In the genomic region with DNA sequence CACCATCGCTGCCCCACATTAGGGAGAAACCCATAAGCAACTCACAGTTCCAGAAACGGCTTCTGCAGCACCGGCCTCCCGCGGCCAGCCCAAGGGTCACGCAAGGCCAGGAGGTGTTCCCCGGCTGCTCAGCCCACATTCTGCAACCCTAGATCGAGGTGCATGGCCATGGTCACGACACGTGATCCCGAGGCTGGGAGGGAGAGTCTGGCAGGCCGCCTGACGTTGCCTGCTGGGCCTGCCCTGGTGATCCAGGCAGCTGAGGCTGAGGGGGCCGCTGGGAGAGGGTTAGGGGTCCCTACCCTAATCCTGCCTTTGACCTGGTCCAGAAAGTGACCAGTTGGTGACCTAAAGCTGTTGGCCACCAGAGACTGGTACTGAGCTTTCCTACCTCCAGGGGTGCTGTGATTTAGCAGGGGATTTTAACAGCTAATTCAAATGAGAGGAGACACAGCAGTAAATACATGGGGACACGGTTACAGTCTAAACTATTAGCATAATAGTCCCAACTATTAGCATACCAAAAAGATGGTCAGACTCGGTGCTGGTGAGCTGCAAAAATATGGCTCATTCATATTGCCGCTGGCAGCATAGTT, we compare ENCODE assay signal across 1 cellular context.
A peak's percentile ranks its signal among the peaks of the same experiment; 100 is the strongest.
TF ChIP-seq lines count a peak whose summit lies in the region.

No MANE protein-coding gene starts in this region.

TF ChIP-seq in HepG2, 621 proteins besides CTCF, POLR2A, EP300 and RAD21 (continued from another document and continues in another):
- TF ChIP-seq REL (CRISPR knock-in tag; conservative IDR thresholded peaks at IDR 0.05) (no peak), PRDM15 (CRISPR knock-in tag; IDR thresholded peaks at IDR 0.05) (no peak), ZNF761 (CRISPR knock-in tag; conservative IDR thresholded peaks at IDR 0.05) (peak; percentile 51; the same call in 1 of the 2 replicates), ZNF354B (CRISPR knock-in tag; IDR thresholded peaks at IDR 0.05) (no peak), MTF2 (CRISPR knock-in tag; IDR thresholded peaks at IDR 0.05; ENCODE audit: borderline replicate concordance) (no peak), FOXA1 (IDR thresholded peaks at IDR 0.05) (no peak), FOXA1 (CRISPR knock-in tag; IDR thresholded peaks at IDR 0.05) (no peak), ZFY (CRISPR knock-in tag; IDR thresholded peaks at IDR 0.05) (peak; percentile 72), PAWR (CRISPR knock-in tag; IDR thresholded peaks at IDR 0.05; ENCODE audit: borderline replicate concordance) (no peak), YEATS4 (CRISPR knock-in tag; IDR thresholded peaks at IDR 0.05; ENCODE audit: borderline replicate concordance) (peak; percentile 50; the same call in 1 of the 2 replicates), ZBTB21 (CRISPR knock-in tag; IDR thresholded peaks at IDR 0.05) (no peak), ZNF639 (CRISPR knock-in tag; conservative IDR thresholded peaks at IDR 0.05) (no peak), SETDB1 (CRISPR knock-in tag; IDR thresholded peaks at IDR 0.05; ENCODE audit: borderline replicate concordance) (no peak), ZNF121 (CRISPR knock-in tag; IDR thresholded peaks at IDR 0.05) (peak; percentile 36; the same call in 1 of the 2 replicates), DMAP1 (CRISPR knock-in tag; IDR thresholded peaks at IDR 0.05) (no peak), JDP2 (CRISPR knock-in tag; IDR thresholded peaks at IDR 0.05; ENCODE audit: borderline replicate concordance) (no peak), ZBTB40 (IDR thresholded peaks at IDR 0.05) (no peak), ZBTB40 (CRISPR knock-in tag; IDR thresholded peaks at IDR 0.05) (no peak), ZNF350 (CRISPR knock-in tag; IDR thresholded peaks at IDR 0.05; ENCODE audit: borderline replicate concordance, low read depth) (peak; percentile 51; the same call in 1 of the 2 replicates), ZNF816 (CRISPR knock-in tag; IDR thresholded peaks at IDR 0.05; ENCODE audit: borderline replicate concordance) (no peak), ZNF792 (CRISPR knock-in tag; IDR thresholded peaks at IDR 0.05) (peak; percentile 43; the same call in 1 of the 2 replicates), ZNF224 (CRISPR knock-in tag; IDR thresholded peaks at IDR 0.05) (no peak), ONECUT2 (CRISPR knock-in tag; IDR thresholded peaks at IDR 0.05) (no peak), PRMT3 (CRISPR knock-in tag; IDR thresholded peaks at IDR 0.05; ENCODE audit: borderline replicate concordance, low read depth) (no peak), EED (CRISPR knock-in tag; IDR thresholded peaks at IDR 0.05) (no peak), TBX3 (IDR thresholded peaks at IDR 0.05; ENCODE audit: borderline replicate concordance) (no peak), HNRNPLL (IDR thresholded peaks at IDR 0.05; ENCODE audit: low read depth, low read length, poor library complexity, severe bottlenecking) (no peak), ZNF644 (CRISPR knock-in tag; IDR thresholded peaks at IDR 0.05; ENCODE audit: low read depth) (no peak), BRD4 (CRISPR knock-in tag; IDR thresholded peaks at IDR 0.05) (no peak), ATAD3A (CRISPR knock-in tag; IDR thresholded peaks at IDR 0.05) (no peak), FOXO1 (CRISPR knock-in tag; IDR thresholded peaks at IDR 0.05) (peak; percentile 56; the same call in 1 of the 2 replicates), NR3C1 (CRISPR knock-in tag; IDR thresholded peaks at IDR 0.05) (no peak), TARDBP (CRISPR knock-in tag; IDR thresholded peaks at IDR 0.05) (peak; percentile 14; the same call in 1 of the 2 replicates), ZNF605 (CRISPR knock-in tag; IDR thresholded peaks at IDR 0.05) (no peak), SP1 (IDR thresholded peaks at IDR 0.05) (no peak), SP1 (CRISPR knock-in tag; IDR thresholded peaks at IDR 0.05) (no peak), ZNF251 (CRISPR knock-in tag; IDR thresholded peaks at IDR 0.05) (no peak), ZSCAN30 (CRISPR knock-in tag; IDR thresholded peaks at IDR 0.05) (no peak), KAT7 (CRISPR knock-in tag; IDR thresholded peaks at IDR 0.05; ENCODE audit: borderline replicate concordance) (no peak), ZFP36 (IDR thresholded peaks at IDR 0.05; ENCODE audit: borderline replicate concordance, low read depth, low read length, partially characterized antibody) (no peak)
- TF ChIP-seq, protein P1, sequence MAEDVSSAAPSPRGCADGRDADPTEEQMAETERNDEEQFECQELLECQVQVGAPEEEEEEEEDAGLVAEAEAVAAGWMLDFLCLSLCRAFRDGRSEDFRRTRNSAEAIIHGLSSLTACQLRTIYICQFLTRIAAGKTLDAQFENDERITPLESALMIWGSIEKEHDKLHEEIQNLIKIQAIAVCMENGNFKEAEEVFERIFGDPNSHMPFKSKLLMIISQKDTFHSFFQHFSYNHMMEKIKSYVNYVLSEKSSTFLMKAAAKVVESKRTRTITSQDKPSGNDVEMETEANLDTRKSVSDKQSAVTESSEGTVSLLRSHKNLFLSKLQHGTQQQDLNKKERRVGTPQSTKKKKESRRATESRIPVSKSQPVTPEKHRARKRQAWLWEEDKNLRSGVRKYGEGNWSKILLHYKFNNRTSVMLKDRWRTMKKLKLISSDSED (CRISPR knock-in tag; IDR thresholded peaks at IDR 0.05): no peak
- TF ChIP-seq, protein P2, sequence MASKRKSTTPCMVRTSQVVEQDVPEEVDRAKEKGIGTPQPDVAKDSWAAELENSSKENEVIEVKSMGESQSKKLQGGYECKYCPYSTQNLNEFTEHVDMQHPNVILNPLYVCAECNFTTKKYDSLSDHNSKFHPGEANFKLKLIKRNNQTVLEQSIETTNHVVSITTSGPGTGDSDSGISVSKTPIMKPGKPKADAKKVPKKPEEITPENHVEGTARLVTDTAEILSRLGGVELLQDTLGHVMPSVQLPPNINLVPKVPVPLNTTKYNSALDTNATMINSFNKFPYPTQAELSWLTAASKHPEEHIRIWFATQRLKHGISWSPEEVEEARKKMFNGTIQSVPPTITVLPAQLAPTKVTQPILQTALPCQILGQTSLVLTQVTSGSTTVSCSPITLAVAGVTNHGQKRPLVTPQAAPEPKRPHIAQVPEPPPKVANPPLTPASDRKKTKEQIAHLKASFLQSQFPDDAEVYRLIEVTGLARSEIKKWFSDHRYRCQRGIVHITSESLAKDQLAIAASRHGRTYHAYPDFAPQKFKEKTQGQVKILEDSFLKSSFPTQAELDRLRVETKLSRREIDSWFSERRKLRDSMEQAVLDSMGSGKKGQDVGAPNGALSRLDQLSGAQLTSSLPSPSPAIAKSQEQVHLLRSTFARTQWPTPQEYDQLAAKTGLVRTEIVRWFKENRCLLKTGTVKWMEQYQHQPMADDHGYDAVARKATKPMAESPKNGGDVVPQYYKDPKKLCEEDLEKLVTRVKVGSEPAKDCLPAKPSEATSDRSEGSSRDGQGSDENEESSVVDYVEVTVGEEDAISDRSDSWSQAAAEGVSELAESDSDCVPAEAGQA (IDR thresholded peaks at IDR 0.05; ENCODE audit: low read depth): 0 out of 2 replicates have a peak, but pooled peaks have one; percentile 44
- TF ChIP-seq, protein P2 (CRISPR knock-in tag; IDR thresholded peaks at IDR 0.05; ENCODE audit: borderline replicate concordance): no peak
